1 cellular context compared by ENCODE assay signal in the genomic region with DNA sequence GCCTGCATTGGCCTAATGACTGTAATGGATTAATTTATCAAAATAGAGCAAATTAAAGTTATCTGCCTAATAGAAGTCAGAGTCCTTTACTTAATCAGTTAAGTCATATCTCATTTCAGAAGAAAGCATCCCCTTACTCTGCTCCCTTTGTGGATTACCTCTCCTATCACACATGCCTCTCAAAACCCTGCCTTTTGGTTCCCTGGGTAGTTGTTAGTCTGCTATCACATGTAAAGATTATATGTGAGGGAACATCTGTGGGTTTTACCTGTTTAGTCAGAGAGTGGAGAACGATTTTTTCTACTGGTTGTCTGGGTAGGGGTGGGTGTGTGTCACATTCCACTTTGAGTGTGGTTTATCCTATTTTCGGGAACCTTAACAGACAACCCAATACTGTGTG.
TF ChIP-seq lines count a peak whose summit lies in the region.

No MANE protein-coding gene starts in this region.

TF ChIP-seq in SK-N-SH, 30 proteins besides CTCF, POLR2A, EP300 and RAD21 (continued from another document):
- TF ChIP-seq, protein P1, sequence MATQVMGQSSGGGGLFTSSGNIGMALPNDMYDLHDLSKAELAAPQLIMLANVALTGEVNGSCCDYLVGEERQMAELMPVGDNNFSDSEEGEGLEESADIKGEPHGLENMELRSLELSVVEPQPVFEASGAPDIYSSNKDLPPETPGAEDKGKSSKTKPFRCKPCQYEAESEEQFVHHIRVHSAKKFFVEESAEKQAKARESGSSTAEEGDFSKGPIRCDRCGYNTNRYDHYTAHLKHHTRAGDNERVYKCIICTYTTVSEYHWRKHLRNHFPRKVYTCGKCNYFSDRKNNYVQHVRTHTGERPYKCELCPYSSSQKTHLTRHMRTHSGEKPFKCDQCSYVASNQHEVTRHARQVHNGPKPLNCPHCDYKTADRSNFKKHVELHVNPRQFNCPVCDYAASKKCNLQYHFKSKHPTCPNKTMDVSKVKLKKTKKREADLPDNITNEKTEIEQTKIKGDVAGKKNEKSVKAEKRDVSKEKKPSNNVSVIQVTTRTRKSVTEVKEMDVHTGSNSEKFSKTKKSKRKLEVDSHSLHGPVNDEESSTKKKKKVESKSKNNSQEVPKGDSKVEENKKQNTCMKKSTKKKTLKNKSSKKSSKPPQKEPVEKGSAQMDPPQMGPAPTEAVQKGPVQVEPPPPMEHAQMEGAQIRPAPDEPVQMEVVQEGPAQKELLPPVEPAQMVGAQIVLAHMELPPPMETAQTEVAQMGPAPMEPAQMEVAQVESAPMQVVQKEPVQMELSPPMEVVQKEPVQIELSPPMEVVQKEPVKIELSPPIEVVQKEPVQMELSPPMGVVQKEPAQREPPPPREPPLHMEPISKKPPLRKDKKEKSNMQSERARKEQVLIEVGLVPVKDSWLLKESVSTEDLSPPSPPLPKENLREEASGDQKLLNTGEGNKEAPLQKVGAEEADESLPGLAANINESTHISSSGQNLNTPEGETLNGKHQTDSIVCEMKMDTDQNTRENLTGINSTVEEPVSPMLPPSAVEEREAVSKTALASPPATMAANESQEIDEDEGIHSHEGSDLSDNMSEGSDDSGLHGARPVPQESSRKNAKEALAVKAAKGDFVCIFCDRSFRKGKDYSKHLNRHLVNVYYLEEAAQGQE (IDR thresholded peaks at IDR 0.05; ENCODE audit: low read depth, low read length), result no peak
- TF ChIP-seq TAF1 (IDR thresholded peaks at IDR 0.05; ENCODE audit: borderline replicate concordance, low read depth, low read length) (no peak), RXRA (IDR thresholded peaks at IDR 0.05; ENCODE audit: borderline replicate concordance, low read depth) (no peak), PBX3 (IDR thresholded peaks at IDR 0.05) (no peak)
